In the genomic region with DNA sequence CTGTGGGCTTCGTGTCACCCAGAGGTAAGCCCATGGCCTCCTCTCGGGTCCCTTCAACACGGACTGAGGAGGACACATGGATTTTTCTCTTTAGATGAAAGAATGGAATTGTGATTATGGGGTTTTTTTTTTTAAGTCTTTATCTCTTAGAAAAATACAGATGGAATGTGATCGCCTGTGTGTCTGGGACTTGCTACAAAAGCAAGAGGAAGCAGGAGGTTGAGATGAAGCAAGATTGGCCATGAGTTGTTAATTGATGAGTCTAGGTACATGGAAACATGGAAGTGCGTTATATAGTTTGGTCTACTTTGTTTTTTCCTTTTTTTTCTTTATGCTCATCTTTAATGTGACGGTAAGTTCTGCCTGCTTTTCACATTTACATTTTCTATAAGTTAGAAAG, we compare ENCODE assay signal across 29 cellular contexts. TPM values are rescaled to one million over a fixed set of nuclear protein-coding genes. Genes with fewer than 3 reads are reported as not detected.
A peak's percentile ranks its signal among the peaks of the same experiment; 100 is the strongest.
DNase-seq lines count a peak whose midpoint lies in the region; ATAC-seq and TF ChIP-seq lines count a peak whose summit lies in the region.
"Had no signal": no experiment of that assay in that cellular context is flagged by ENCODE, and none has a peak within 500 bp of the region (broad histone marks: within the 10 kb centered on the region; RNA-seq: fewer than 3 reads in every experiment).

No MANE protein-coding gene starts in this region.

- CTCF ChIA-PET in naive thymus-derived CD4-positive, alpha-beta T cell (lab: Charles Lee): no interaction called here

- peaks cover 16 to 54% (median 19%) of the 10 kb centered on the region in 3 experiments for H3K36me3 ChIP-seq in naive thymus-derived CD4-positive, alpha-beta T cell (ENCODE audit: control insufficient read depth in 2 of 3, insufficient read depth in 3 of 3, low read length in 3 of 3)
- peaks cover 0 to 6% of the 10 kb centered on the region in 2 donors for H3K36me3 ChIP-seq in aorta (ENCODE audit: control insufficient read depth in 1 of 2, insufficient read depth in 2 of 2, low read length in 1 of 2)
- H3K36me3 ChIP-seq: neural progenitor cell had no signal

- peak overlapping the region; percentile 76 for H3K27ac Mint-ChIP-seq in activated naive CD8-positive, alpha-beta T cell
- H3K27ac Mint-ChIP-seq in activated naive CD8-positive, alpha-beta T cell treated with anti-CD3 and anti-CD28 coated beads, Interleukin-2, amount 50 U/mL, for 24 hours: no peak overlapping the region
- H3K27ac Mint-ChIP-seq in chondrocyte (ENCODE audit: unreplicated experiment): peak overlapping the region; percentile 2
- H3K27ac Mint-ChIP-seq in naive thymus-derived CD4-positive, alpha-beta T cell: peak overlapping the region in 6 of 9 donors; percentile 5 to 76 (median 28)
- no peak overlapping the region for H3K27ac Mint-ChIP-seq in HFFc6
- H3K27ac Mint-ChIP-seq: activated CD4-positive, alpha-beta T cell treated with anti-CD3 and anti-CD28 coated beads, Interleukin-2, amount 10 ng/mL, durations not matched to agents 7 days and 5 days; IgD-negative memory B cell; neural progenitor cell; progenitor cell of endocrine pancreas; stimulated activated naive B cell treated with anti-CD40 and anti-IgM and Interleukin-4, amounts not matched to agents 10 μg/mL and 1 μg/mL and 100 μg/mL, for 72 hours had no signal

- POLR2A ChIA-PET in naive thymus-derived CD4-positive, alpha-beta T cell (lab: Charles Lee): no interaction called here

- peaks cover 14% of the 10 kb centered on the region for H3K36me3 Mint-ChIP-seq in activated naive CD8-positive, alpha-beta T cell
- peaks cover 26% of the 10 kb centered on the region for H3K36me3 Mint-ChIP-seq in activated naive CD8-positive, alpha-beta T cell treated with anti-CD3 and anti-CD28 coated beads, Interleukin-2, amount 50 U/mL, for 24 hours (ENCODE audit: low read depth)
- peaks cover 17% of the 10 kb centered on the region for H3K36me3 Mint-ChIP-seq in chondrocyte (ENCODE audit: low read depth)
- peaks cover 6 to 45% (median 33%) of the 10 kb centered on the region in 5 donors for H3K36me3 Mint-ChIP-seq in naive thymus-derived CD4-positive, alpha-beta T cell
- H3K36me3 Mint-ChIP-seq in HFFc6 (ENCODE audit: low read depth): peaks cover 28% of the 10 kb centered on the region

- no peak for TF ChIP-seq CTCF in chondrocyte (IDR thresholded peaks at IDR 0.05)
- no peak for TF ChIP-seq CTCF in HFFc6 (IDR thresholded peaks at IDR 0.05)

- peaks cover 54% of the 10 kb centered on the region for H3K4me1 Mint-ChIP-seq in activated naive CD8-positive, alpha-beta T cell (ENCODE audit: low read depth)
- H3K4me1 Mint-ChIP-seq in activated naive CD8-positive, alpha-beta T cell treated with anti-CD3 and anti-CD28 coated beads, Interleukin-2, amount 50 U/mL, for 24 hours: peaks cover 26% of the 10 kb centered on the region
- peaks cover 31% of the 10 kb centered on the region for H3K4me1 Mint-ChIP-seq in chondrocyte (ENCODE audit: low read depth)
- H3K4me1 Mint-ChIP-seq in naive thymus-derived CD4-positive, alpha-beta T cell: peaks cover 27 to 70% (median 65%) of the 10 kb centered on the region in 7 donors
- no peaks in the 10 kb centered on the region for H3K4me1 Mint-ChIP-seq in HFFc6 (ENCODE audit: low read depth)
- H3K4me1 Mint-ChIP-seq: neural progenitor cell had no signal

- peaks cover 11 to 22% of the 10 kb centered on the region in 2 donors for H3K4me1 ChIP-seq in naive thymus-derived CD4-positive, alpha-beta T cell (ENCODE audit: control insufficient read depth in 2 of 2, insufficient read depth in 2 of 2, low read length in 2 of 2)
- no peaks in the 10 kb centered on the region for H3K4me1 ChIP-seq in aorta (ENCODE audit: control insufficient read depth in 1 of 2, insufficient read depth in 2 of 2, low read length in 2 of 2)
- H3K4me1 ChIP-seq: body of pancreas, neural progenitor cell had no signal

- H3K4me3 ChIP-seq in naive thymus-derived CD4-positive, alpha-beta T cell (ENCODE audit: low read length): no peak overlapping the region
- no peak overlapping the region for H3K4me3 ChIP-seq in aorta (ENCODE audit: low read length in 2 of 2)
- H3K4me3 ChIP-seq: body of pancreas, neural progenitor cell, suprapubic skin had no signal

- H3K9me3 ChIP-seq in naive thymus-derived CD4-positive, alpha-beta T cell (ENCODE audit: control insufficient read depth in 2 of 3, low read length in 3 of 3): no peaks in the 10 kb centered on the region
- H3K9me3 ChIP-seq in aorta (ENCODE audit: control insufficient read depth, low read length): no peaks in the 10 kb centered on the region
- H3K9me3 ChIP-seq: body of pancreas, suprapubic skin had no signal

- DNase-seq in activated naive CD8-positive, alpha-beta T cell treated with anti-CD3 and anti-CD28 coated beads, Interleukin-2, amount 50 U/mL, for 24 hours: no peak
- DNase-seq in chondrocyte (ENCODE audit: low spot score) (no peak), aorta (no peak), HFFc6 (no peak)
- DNase-seq in naive thymus-derived CD4-positive, alpha-beta T cell: no peak
- DNase-seq in NK-92 treated with Interleukin-12 subunit alpha and Interleukin-12 subunit beta, amount 100 ng/mL, for 24 hours (lab: John Stamatoyannopoulos, UW): no peak
- DNase-seq: 8988T; activated CD4-positive, alpha-beta T cell treated with anti-CD3 and anti-CD28 coated beads, Interleukin-2, amount 10 ng/mL, durations not matched to agents 7 days and 5 days; body of pancreas; effector CD4-positive, alpha-beta T cell; erythroblast; hippocampal formation; left colon; mammary epithelial cell; NCI-H1105; NCI-H2029; NCI-H524 treated with DMSO at 0.1 percent for 48 hours; SHP77; stimulated activated CD4-positive, alpha-beta T cell treated with anti-CD3 and anti-CD28 coated beads, Interleukin-4, amount 100 ng/mL, for 4 hours; stimulated activated naive B cell treated with anti-CD40 and anti-IgM and Interleukin-4, amounts not matched to agents 10 μg/mL and 1 μg/mL and 100 μg/mL, for 72 hours; WERI-Rb-1 had no signal

- H3K27me3 ChIP-seq in naive thymus-derived CD4-positive, alpha-beta T cell (ENCODE audit: control insufficient read depth in 2 of 2, insufficient read depth in 2 of 2, low read length in 2 of 2): no peaks in the 10 kb centered on the region
- no peaks in the 10 kb centered on the region for H3K27me3 ChIP-seq in aorta (ENCODE audit: control insufficient read depth in 1 of 2, insufficient read depth in 2 of 2, low read length in 1 of 2)
- H3K27me3 ChIP-seq: body of pancreas, neural progenitor cell, suprapubic skin had no signal

- no peak overlapping the region for H3K4me3 Mint-ChIP-seq in activated naive CD8-positive, alpha-beta T cell
- no peak overlapping the region for H3K4me3 Mint-ChIP-seq in activated naive CD8-positive, alpha-beta T cell treated with anti-CD3 and anti-CD28 coated beads, Interleukin-2, amount 50 U/mL, for 24 hours
- H3K4me3 Mint-ChIP-seq in chondrocyte (ENCODE audit: unreplicated experiment) (no peak overlapping the region), HFFc6 (no peak overlapping the region)
- H3K4me3 Mint-ChIP-seq in naive thymus-derived CD4-positive, alpha-beta T cell: peak overlapping the region in 1 of 10 donors; percentile 3
- H3K4me3 Mint-ChIP-seq: activated CD4-positive, alpha-beta T cell treated with anti-CD3 and anti-CD28 coated beads, Interleukin-2, amount 10 ng/mL, durations not matched to agents 7 days and 5 days; IgD-negative memory B cell; neural progenitor cell; stimulated activated naive B cell treated with anti-CD40 and anti-IgM and Interleukin-4, amounts not matched to agents 10 μg/mL and 1 μg/mL and 100 μg/mL, for 72 hours had no signal

- no peak overlapping the region for H3K27ac ChIP-seq in naive thymus-derived CD4-positive, alpha-beta T cell (ENCODE audit: low read depth, low read length)
- peak overlapping the region; percentile 89 to 100 for H3K27ac ChIP-seq in aorta (ENCODE audit: low read depth in 1 of 2, low read length in 2 of 2)
- H3K27ac ChIP-seq: body of pancreas, neural progenitor cell, suprapubic skin had no signal

- H3K27me3 Mint-ChIP-seq in activated naive CD8-positive, alpha-beta T cell: no peaks in the 10 kb centered on the region
- H3K27me3 Mint-ChIP-seq in activated naive CD8-positive, alpha-beta T cell treated with anti-CD3 and anti-CD28 coated beads, Interleukin-2, amount 50 U/mL, for 24 hours: no peaks in the 10 kb centered on the region
- H3K27me3 Mint-ChIP-seq in chondrocyte (ENCODE audit: low read depth) (no peaks in the 10 kb centered on the region), HFFc6 (ENCODE audit: insufficient read depth) (no peaks in the 10 kb centered on the region)
- no peaks in the 10 kb centered on the region for H3K27me3 Mint-ChIP-seq in naive thymus-derived CD4-positive, alpha-beta T cell
- H3K27me3 Mint-ChIP-seq: activated CD4-positive, alpha-beta T cell treated with anti-CD3 and anti-CD28 coated beads, Interleukin-2, amount 10 ng/mL, durations not matched to agents 7 days and 5 days; IgD-negative memory B cell; progenitor cell of endocrine pancreas; stimulated activated naive B cell treated with anti-CD40 and anti-IgM and Interleukin-4, amounts not matched to agents 10 μg/mL and 1 μg/mL and 100 μg/mL, for 72 hours had no signal

- ATAC-seq in activated naive CD8-positive, alpha-beta T cell treated with anti-CD3 and anti-CD28 coated beads, Interleukin-2, amount 50 U/mL, for 24 hours: no peak
- no peak for ATAC-seq in naive thymus-derived CD4-positive, alpha-beta T cell
- no peak for ATAC-seq in aorta (ENCODE audit: low FRiP score)
- no peak for ATAC-seq in esophagus mucosa
- ATAC-seq: activated naive CD4-positive, alpha-beta T cell treated with anti-CD3 and anti-CD28 coated beads, Interleukin-2, amount 50 U/mL, for 72 hours; body of pancreas; left colon; Panc1; stimulated activated naive B cell treated with anti-CD40 and anti-IgM and Interleukin-4, amounts not matched to agents 10 μg/mL and 1 μg/mL and 100 μg/mL, for 72 hours had no signal

- intact Hi-C loops in naive thymus-derived CD4-positive, alpha-beta T cell (cut with micrococcal nuclease): no loop called here
- intact Hi-C loops in aorta (cut with DNase I): no loop called here

- 62 to 63% methylated on average over 6 of the region's 6 CpGs for WGBS in aorta, 2 donors

- no peaks in the 10 kb centered on the region for H3K9me3 Mint-ChIP-seq in activated naive CD8-positive, alpha-beta T cell (ENCODE audit: low read depth)
- H3K9me3 Mint-ChIP-seq in activated naive CD8-positive, alpha-beta T cell treated with anti-CD3 and anti-CD28 coated beads, Interleukin-2, amount 50 U/mL, for 24 hours: no peaks in the 10 kb centered on the region
- H3K9me3 Mint-ChIP-seq in chondrocyte (ENCODE audit: low read depth): no peaks in the 10 kb centered on the region
- H3K9me3 Mint-ChIP-seq in naive thymus-derived CD4-positive, alpha-beta T cell: no peaks in the 10 kb centered on the region
- H3K9me3 Mint-ChIP-seq in HFFc6: no peaks in the 10 kb centered on the region
- H3K9me3 Mint-ChIP-seq: activated CD4-positive, alpha-beta T cell treated with anti-CD3 and anti-CD28 coated beads, Interleukin-2, amount 10 ng/mL, durations not matched to agents 7 days and 5 days; activated naive CD4-positive, alpha-beta T cell treated with anti-CD3 and anti-CD28 coated beads, Interleukin-2, amount 50 U/mL, for 72 hours; IgD-negative memory B cell; neural progenitor cell; stimulated activated naive B cell treated with anti-CD40 and anti-IgM and Interleukin-4, amounts not matched to agents 10 μg/mL and 1 μg/mL and 100 μg/mL, for 72 hours had no signal

RNA-seq across cellular contexts. Expression of a gene that starts 14.6 kb away (rescaled TPM):
- total RNA-seq in chondrocyte: 21.3 to 29.6 TPM (median 23.9 TPM) in 3 replicates
- total RNA-seq in naive thymus-derived CD4-positive, alpha-beta T cell: 100 to 1,000 TPM in 3 of 5 experiments, 10 to 100 TPM in 2; 94.9 to 156 (median 118) TPM
- polyA plus RNA-seq in naive thymus-derived CD4-positive, alpha-beta T cell: 10 to 100 TPM; 41.0 to 87.2 TPM
- total RNA-seq in aorta: 10 to 100 TPM; 36.4 to 54.2 TPM
- polyA plus RNA-seq in aorta: 100 to 1,000 TPM in 1 of 2 donors, 10 to 100 TPM in 1; 15.9 to 108 TPM
- total RNA-seq in esophagus mucosa: 12.8 TPM
- total RNA-seq in HFFc6 (2021; fragmentation: NEBNext Ultra II Directional; extraction: Animal tissue kit (Norgen Biotek cat#: 25700)): 10 to 100 TPM; 24.1 to 35.4 (median 26.2) TPM

RNA-seq across cellular contexts. Expression of a gene that starts 14.8 kb away (rescaled TPM):
- total RNA-seq in chondrocyte (37.3 to 45.7 TPM (median 37.7 TPM) in 3 replicates), aorta (10 to 100 TPM; 33.8 to 38.1 TPM), esophagus mucosa (25.1 TPM)
- 100 to 1,000 TPM in 2 of 5 experiments, 10 to 100 TPM in 3; 66.2 to 118 (median 95.8) TPM for total RNA-seq in naive thymus-derived CD4-positive, alpha-beta T cell
- 100 to 1,000 TPM; 175 to 234 TPM for polyA plus RNA-seq in naive thymus-derived CD4-positive, alpha-beta T cell
- 10 to 100 TPM; 67.5 to 93.0 TPM for polyA plus RNA-seq in aorta
- 10 to 100 TPM; 42.8 to 52.7 (median 48.5) TPM for total RNA-seq in HFFc6 (2021; fragmentation: NEBNext Ultra II Directional; extraction: Animal tissue kit (Norgen Biotek cat#: 25700))

RNA-seq across cellular contexts. Expression of a gene that starts 26.0 kb away (rescaled TPM):
- total RNA-seq in chondrocyte (45.3 to 54.3 TPM (median 47.4 TPM) in 3 replicates), aorta (10 to 100 TPM; 27.1 to 29.0 TPM), esophagus mucosa (15.5 TPM)
- 10 to 100 TPM; 13.8 to 52.9 (median 34.7) TPM for total RNA-seq in naive thymus-derived CD4-positive, alpha-beta T cell
- polyA plus RNA-seq in naive thymus-derived CD4-positive, alpha-beta T cell: 10 to 100 TPM; 48.9 to 68.2 TPM
- 10 to 100 TPM; 25.2 to 25.7 TPM for polyA plus RNA-seq in aorta
- total RNA-seq in HFFc6 (2021; fragmentation: NEBNext Ultra II Directional; extraction: Animal tissue kit (Norgen Biotek cat#: 25700)): 10 to 100 TPM; 59.1 to 70.5 (median 67.1) TPM

RNA-seq across cellular contexts. Expression of a gene that starts 46.9 kb away (rescaled TPM):
- total RNA-seq in chondrocyte: 39.4 to 44.2 TPM (median 39.8 TPM) in 3 replicates
- 10 to 100 TPM; 16.2 to 30.9 (median 23.9) TPM for total RNA-seq in naive thymus-derived CD4-positive, alpha-beta T cell
- 10 to 100 TPM; 10.9 to 21.7 TPM for polyA plus RNA-seq in naive thymus-derived CD4-positive, alpha-beta T cell
- total RNA-seq in aorta: 10 to 100 TPM; 20.4 to 24.3 TPM
- polyA plus RNA-seq in aorta: 10 to 100 TPM; 11.4 to 19.5 TPM
- total RNA-seq in esophagus mucosa: 11.7 TPM
- 10 to 100 TPM; 31.6 to 43.1 (median 36.1) TPM for total RNA-seq in HFFc6 (2021; fragmentation: NEBNext Ultra II Directional; extraction: Animal tissue kit (Norgen Biotek cat#: 25700))

Comparison
In these comparisons a context has a peak if more than half of its experiments do, and no peak if none do; other contexts are left out.
1. H3K27ac Mint-ChIP-seq: peak in activated naive CD8-positive, alpha-beta T cell (single experiment), chondrocyte (single experiment) and naive thymus-derived CD4-positive, alpha-beta T cell (6 of 9); none in activated naive CD8-positive, alpha-beta T cell treated with anti-CD3 and anti-CD28 coated beads, Interleukin-2, amount 50 U/mL, for 24 hours (single experiment) and HFFc6 (single experiment).